Comparison of ENCODE assay signal across 8 cellular contexts in the genomic region with DNA sequence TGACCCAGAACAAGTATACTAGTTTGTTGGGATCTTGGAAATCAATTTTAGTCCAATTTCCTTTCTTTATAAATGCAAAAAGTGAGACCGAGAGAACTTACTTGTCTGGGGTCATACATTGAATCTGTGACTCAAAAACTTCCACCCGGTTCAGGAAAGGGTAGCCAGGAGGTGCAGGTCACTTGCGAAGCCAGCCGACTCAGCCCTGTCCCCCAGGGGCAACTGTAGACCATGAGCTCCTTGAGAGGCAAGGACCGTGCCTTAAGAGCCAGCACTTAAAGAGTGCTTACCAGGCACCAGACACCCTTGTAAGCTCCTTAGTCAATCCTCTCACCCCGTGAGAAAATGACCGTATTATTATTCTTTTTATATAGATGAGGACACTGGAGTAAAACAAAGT. TPM values are rescaled to one million over a fixed set of nuclear protein-coding genes. Genes with fewer than 3 reads are reported as not detected.
DNase-seq lines count a peak whose midpoint lies in the region; ATAC-seq, FAIRE-seq and TF ChIP-seq lines count a peak whose summit lies in the region.

No MANE protein-coding gene starts in this region.

- H3K27me3 ChIP-seq in HepG2 (ENCODE audit: control insufficient read depth in 1 of 2, insufficient read depth in 2 of 2, low read length in 2 of 2) (peaks cover 2 to 10% of the 10 kb centered on the region in 2 experiments; a peak in 2 of 5 replicates), tibial nerve (peaks cover 0 to 5% of the 10 kb centered on the region in 2 donors)

- TF ChIP-seq EP300 in HepG2 (IDR thresholded peaks at IDR 0.05; ENCODE audit: low read depth in 2 of 2, low read length in 2 of 2) (no peak), HepG2 (CRISPR knock-in tag; IDR thresholded peaks at IDR 0.05; ENCODE audit: borderline replicate concordance) (no peak), tibial nerve (IDR thresholded peaks at IDR 0.05) (no peak)

- H3K4me1 Mint-ChIP-seq in activated naive CD4-positive, alpha-beta T cell treated with anti-CD3 and anti-CD28 coated beads, Interleukin-2, amount 10 ng/mL, durations not matched to agents 7 days and 5 days, result peaks cover 49% of the 10 kb centered on the region

- intact Hi-C loops in HepG2 (cut with micrococcal nuclease; ENCODE audit: unreplicated experiment), result no loop called here

- H3K36me3 ChIP-seq in HepG2 (replicated peaks in 1 of 2; ENCODE audit: control insufficient read depth in 1 of 2, insufficient read depth in 2 of 2, low read length in 2 of 2) (no peaks in the 10 kb centered on the region), tibial nerve (peaks cover 0 to 1% (median 0%) of the 10 kb centered on the region in 3 donors)

- WGBS in HepG2 (ENCODE audit: low lambda C conversion rate), result 94% methylated on average over 7 of the region's 7 CpGs
- 77 to 82% methylated on average over 7 of the region's 7 CpGs for WGBS in tibial nerve, 2 donors

- H3K79me2 ChIP-seq in HepG2 (ENCODE audit: insufficient read depth, low read length), result peaks cover 7% of the 10 kb centered on the region

- no peak for TF ChIP-seq RAD21 in HepG2 (CRISPR knock-in tag; IDR thresholded peaks at IDR 0.05)

- no peak for FAIRE-seq in HepG2 (lab: Jason Lieb, UNC)

- CTCF ChIA-PET in activated naive CD4-positive, alpha-beta T cell treated with anti-CD3 and anti-CD28 coated beads, Interleukin-2, amount 10 ng/mL, durations not matched to agents 7 days and 5 days (lab: Charles Lee), result interaction anchor here (0.8 to 2.1 kb wide), 3 partner anchors 12 to 102 kb away, joined by 3 to 7 read pairs (median 7); partner anchors contain the start of gene TMBIM6
- CTCF ChIA-PET in HepG2 (lab: Yijun Ruan, JAX; ENCODE audit: low intra/inter-chr PET ratio, low total read pairs), result no interaction called here

- H3K4me3 ChIP-seq in HepG2 (replicated peaks in 1 of 3; ENCODE audit: insufficient read depth in 1 of 3, low read depth in 2 of 3, low read length in 3 of 3) (peak overlapping the region; percentile 94 to 99 (median 97); a peak in 5 of 6 replicates), tibial nerve (peak overlapping the region; percentile 47 to 72 (median 64))

- peak overlapping the region; percentile 89 for H3K27ac Mint-ChIP-seq in activated naive CD4-positive, alpha-beta T cell treated with anti-CD3 and anti-CD28 coated beads, Interleukin-2, amount 10 ng/mL, durations not matched to agents 7 days and 5 days

- TF ChIP-seq POLR2A in HepG2 (IDR thresholded peaks at IDR 0.05; ENCODE audit: insufficient read depth in 1 of 2, low read depth in 2 of 2, low read length in 2 of 2) (no peak), tibial nerve (IDR thresholded peaks at IDR 0.05) (no peak)

- H3K4me2 ChIP-seq in HepG2 (ENCODE audit: low read depth, low read length), result peak overlapping the region; percentile 96

- no peak for DNase-seq in activated naive CD4-positive, alpha-beta T cell treated with anti-CD3 and anti-CD28 coated beads, Interleukin-2, amount 10 ng/mL, durations not matched to agents 7 days and 5 days
- no peak for DNase-seq in activated naive CD4-positive, alpha-beta T cell treated with Interleukin-2 at 50 U/mL for 16 hours
- DNase-seq in HepG2 (ENCODE audit: low spot score), result no peak
- DNase-seq in tibial nerve (ENCODE audit: low spot score in 2 of 2), result no peak
- no peak for DNase-seq in NCI-H345 (lab: John Stamatoyannopoulos, UW)
- no peak for DNase-seq in cortex of kidney (lab: John Stamatoyannopoulos, UW)

- peaks cover 19% of the 10 kb centered on the region for H3K4me1 ChIP-seq in HepG2 (ENCODE audit: insufficient read depth, low read length)
- peaks cover 0 to 21% (median 7%) of the 10 kb centered on the region in 4 donors for H3K4me1 ChIP-seq in tibial nerve

- peaks cover 9% of the 10 kb centered on the region for H3K36me3 Mint-ChIP-seq in activated naive CD4-positive, alpha-beta T cell treated with anti-CD3 and anti-CD28 coated beads, Interleukin-2, amount 10 ng/mL, durations not matched to agents 7 days and 5 days

- no peaks in the 10 kb centered on the region for H3K9me3 ChIP-seq in HepG2 (ENCODE audit: low read length)
- H3K9me3 ChIP-seq in tibial nerve, result no peaks in the 10 kb centered on the region

- peak overlapping the region; percentile 38 for H3K27ac ChIP-seq in angular gyrus (ENCODE audit: low read depth, low read length)
- H3K27ac ChIP-seq in HepG2 (ENCODE audit: extremely low read length, insufficient read depth, low read length), result peak overlapping the region; percentile 92
- peak overlapping the region; percentile 79 to 93 (median 90) for H3K27ac ChIP-seq in tibial nerve

- in situ Hi-C loops in HepG2 (cut with HindIII; ENCODE audit: extremely low pct_ligation_motif_present, low pct_unique_long_range_greater_than_20kb), result no loop called here

- H3K27me3 Mint-ChIP-seq in activated naive CD4-positive, alpha-beta T cell treated with anti-CD3 and anti-CD28 coated beads, Interleukin-2, amount 10 ng/mL, durations not matched to agents 7 days and 5 days, result peaks cover 10% of the 10 kb centered on the region

- POLR2A ChIA-PET in HepG2 (lab: Yijun Ruan, JAX), result interaction anchor here (0.7 to 2.1 kb wide), 14 partner anchors 8 to 579 kb away, joined by 3 to 39 read pairs (median 4); partner anchors contain the start of genes NCKAP5L, PRPF40B and TMBIM6

- peak overlapping the region; percentile 93 for H3K9ac ChIP-seq in HepG2 (ENCODE audit: insufficient read depth, low read depth, low read length)

- ATAC-seq in HepG2, result no peak
- no peak for ATAC-seq in GM21576 (IDR thresholded peaks at IDR 0.05; ENCODE audit: unreplicated experiment)

- BruUV-seq in HepG2 (replicated peaks; lab: Mats Ljungman, UMichigan), result no TSS peak

- H3K9me3 Mint-ChIP-seq in activated naive CD4-positive, alpha-beta T cell treated with anti-CD3 and anti-CD28 coated beads, Interleukin-2, amount 10 ng/mL, durations not matched to agents 7 days and 5 days, result peaks cover 6% of the 10 kb centered on the region

- H3K4me3 Mint-ChIP-seq in activated naive CD4-positive, alpha-beta T cell treated with anti-CD3 and anti-CD28 coated beads, Interleukin-2, amount 10 ng/mL, durations not matched to agents 7 days and 5 days, result peak overlapping the region; percentile 88

- peak overlapping the region; percentile 84 for H2AFZ ChIP-seq in HepG2 (ENCODE audit: low read length)

- TF ChIP-seq CTCF in HepG2 (CRISPR knock-in tag; IDR thresholded peaks at IDR 0.05) (no peak), tibial nerve (IDR thresholded peaks at IDR 0.05) (no peak)

- no peaks in the 10 kb centered on the region for H4K20me1 ChIP-seq in HepG2 (ENCODE audit: insufficient read depth, low read length)

TF ChIP-seq in HepG2, 621 proteins besides CTCF, POLR2A, EP300 and RAD21 (continues in another document):
- TF ChIP-seq AKAP8 (CRISPR knock-in tag; IDR thresholded peaks at IDR 0.05) (no peak), ZNF878 (CRISPR knock-in tag; IDR thresholded peaks at IDR 0.05) (0 out of 2 replicates have a peak, but pooled peaks have one; percentile 6)

RNA-seq across cellular contexts. Expression of gene BCDIN3D, which starts 0.5 kb away (rescaled TPM):
- total RNA-seq in HepG2 (2016; rRNA removed; fragmentation: Illumina TruSeq; extraction: Trizol) (1.8 and 2.5 TPM in 2 replicates), tibial nerve (1 to 10 TPM; 1.2 to 4.2 (median 2.5) TPM)
- total RNA-seq in HepG2 (2016; cell fraction: cytosol; rRNA removed; fragmentation: Illumina TruSeq; extraction: Trizol; ENCODE audit: low read depth), result 1.6 and 1.7 TPM in 2 replicates
- 2.2 and 3.0 TPM in 2 replicates for total RNA-seq in HepG2 (2016; cell fraction: insoluble cytoplasmic fraction; rRNA removed; fragmentation: Illumina TruSeq; extraction: Trizol)
- 2.1 and 3.4 TPM in 2 replicates for total RNA-seq in HepG2 (2016; cell fraction: membrane; rRNA removed; fragmentation: Illumina TruSeq; extraction: Trizol)
- total RNA-seq in HepG2 (2016; cell fraction: nucleus; rRNA removed; fragmentation: Illumina TruSeq; extraction: Trizol), result 2.6 and 3.0 TPM in 2 replicates
- 2.0 and 2.2 TPM in 2 replicates for polyA plus RNA-seq in HepG2 (2011; rRNA removed)
- 1.4 and 1.7 TPM in 2 replicates for polyA plus RNA-seq in HepG2 (2011; cell fraction: cytosol; rRNA removed)
- polyA plus RNA-seq in HepG2 (2011; cell fraction: nucleus; rRNA removed), result 1.3 and 2.3 TPM in 2 replicates
- 1.7 and 2.6 TPM in 2 replicates for polyA plus RNA-seq in HepG2 (2012)
- 0.54 and 0.63 TPM in 2 replicates for polyA plus RNA-seq in HepG2 (2016; cell fraction: cytosol; fragmentation: Illumina TruSeq; extraction: Trizol; ENCODE audit: low read depth)
- 1.6 and 1.7 TPM in 2 replicates for polyA plus RNA-seq in HepG2 (2016; cell fraction: insoluble cytoplasmic fraction; fragmentation: Illumina TruSeq; extraction: Trizol; ENCODE audit: low read depth)
- 0.76 and 1.1 TPM in 2 replicates for polyA plus RNA-seq in HepG2 (2016; cell fraction: membrane; fragmentation: Illumina TruSeq; extraction: Trizol; ENCODE audit: low read depth)
- polyA plus RNA-seq in HepG2 (2016; cell fraction: nucleus; fragmentation: Illumina TruSeq; extraction: Trizol; ENCODE audit: insufficient read depth, low read depth), result 2.7 and 2.8 TPM in 2 replicates
- polyA minus RNA-seq in HepG2 (2011; rRNA and poly(A)+ RNA removed; ENCODE audit: low replicate concordance), result 2.9 and 10.2 TPM in 2 replicates
- 0.97 and 2.2 TPM in 2 replicates for polyA minus RNA-seq in HepG2 (2011; cell fraction: cytosol; rRNA and poly(A)+ RNA removed)
- polyA minus RNA-seq in HepG2 (2011; cell fraction: nucleus; rRNA and poly(A)+ RNA removed), result 2.8 and 3.5 TPM in 2 replicates

RNA-seq across cellular contexts. Expression of gene NCKAP5L, which starts 15.2 kb away (rescaled TPM):
- total RNA-seq in HepG2 (2016; rRNA removed; fragmentation: Illumina TruSeq; extraction: Trizol) (5.9 and 9.0 TPM in 2 replicates), tibial nerve (10 to 100 TPM; 36.1 to 70.2 (median 44.7) TPM)
- total RNA-seq in HepG2 (2016; cell fraction: cytosol; rRNA removed; fragmentation: Illumina TruSeq; extraction: Trizol; ENCODE audit: low read depth), result 3.1 and 3.3 TPM in 2 replicates
- 5.1 and 8.3 TPM in 2 replicates for total RNA-seq in HepG2 (2016; cell fraction: insoluble cytoplasmic fraction; rRNA removed; fragmentation: Illumina TruSeq; extraction: Trizol)
- 5.3 and 5.9 TPM in 2 replicates for total RNA-seq in HepG2 (2016; cell fraction: membrane; rRNA removed; fragmentation: Illumina TruSeq; extraction: Trizol)
- total RNA-seq in HepG2 (2016; cell fraction: nucleus; rRNA removed; fragmentation: Illumina TruSeq; extraction: Trizol), result 10.1 and 11.1 TPM in 2 replicates
- polyA plus RNA-seq in HepG2 (2011; rRNA removed), result 4.1 and 5.5 TPM in 2 replicates
- polyA plus RNA-seq in HepG2 (2011; cell fraction: cytosol; rRNA removed), result 1.7 and 3.1 TPM in 2 replicates
- 15.9 and 16.8 TPM in 2 replicates for polyA plus RNA-seq in HepG2 (2011; cell fraction: nucleus; rRNA removed)
- polyA plus RNA-seq in HepG2 (2012), result 4.7 and 6.8 TPM in 2 replicates
- 0.32 and 0.37 TPM in 2 replicates for polyA plus RNA-seq in HepG2 (2016; cell fraction: cytosol; fragmentation: Illumina TruSeq; extraction: Trizol; ENCODE audit: low read depth)
- 5.7 and 8.4 TPM in 2 replicates for polyA plus RNA-seq in HepG2 (2016; cell fraction: insoluble cytoplasmic fraction; fragmentation: Illumina TruSeq; extraction: Trizol; ENCODE audit: low read depth)
- polyA plus RNA-seq in HepG2 (2016; cell fraction: membrane; fragmentation: Illumina TruSeq; extraction: Trizol; ENCODE audit: low read depth), result 1.3 and 1.7 TPM in 2 replicates
- polyA plus RNA-seq in HepG2 (2016; cell fraction: nucleus; fragmentation: Illumina TruSeq; extraction: Trizol; ENCODE audit: insufficient read depth, low read depth), result 20.5 and 22.7 TPM in 2 replicates
- 10.1 and 13.6 TPM in 2 replicates for polyA minus RNA-seq in HepG2 (2011; rRNA and poly(A)+ RNA removed; ENCODE audit: low replicate concordance)
- 5.5 and 6.3 TPM in 2 replicates for polyA minus RNA-seq in HepG2 (2011; cell fraction: cytosol; rRNA and poly(A)+ RNA removed)
- 13.2 and 14.7 TPM in 2 replicates for polyA minus RNA-seq in HepG2 (2011; cell fraction: nucleus; rRNA and poly(A)+ RNA removed)

Comparison
In these comparisons a context has a peak if more than half of its experiments do, and no peak if none do; other contexts are left out.
1. H3K27ac ChIP-seq: peak in every context shown above with its lines; median percentile 92 in HepG2; 90 in tibial nerve; 38 in angular gyrus.